Comparison of ENCODE assay signal across 7 cellular contexts in genomic region chr5:181189363-181189961, GRCh38. TPM values are rescaled to one million over a fixed set of nuclear protein-coding genes. Genes with fewer than 3 reads are reported as not detected.
DNase-seq lines count a peak whose midpoint lies in the region; ATAC-seq and TF ChIP-seq lines count a peak whose summit lies in the region.
"Had no signal": no experiment of that assay in that cellular context is flagged by ENCODE, and none has a peak within 500 bp of the region (broad histone marks: within the 10 kb centered on the region; RNA-seq: fewer than 3 reads in every experiment).

No MANE protein-coding gene starts in this region.

- no peak for TF ChIP-seq CTCF in astrocyte of the spinal cord (IDR thresholded peaks at IDR 0.05; ENCODE audit: low read depth, low read length)

- TF ChIP-seq RAD21 in Ishikawa (IDR thresholded peaks at IDR 0.05; ENCODE audit: low read depth): no peak

- peaks cover 0 to 26% (median 0%) of the 10 kb centered on the region in 5 donors for H3K27me3 Mint-ChIP-seq in naive thymus-derived CD4-positive, alpha-beta T cell

- peaks cover 22 to 67% (median 44%) of the 10 kb centered on the region in 7 donors for H3K4me1 Mint-ChIP-seq in naive thymus-derived CD4-positive, alpha-beta T cell

- H3K27ac Mint-ChIP-seq in naive thymus-derived CD4-positive, alpha-beta T cell: peak overlapping the region; percentile 95 to 100 (median 98)

- H3K27me3 ChIP-seq in naive thymus-derived CD4-positive, alpha-beta T cell (ENCODE audit: control insufficient read depth in 2 of 2, insufficient read depth in 2 of 2, low read length in 2 of 2): no peaks in the 10 kb centered on the region

- H3K4me3 ChIP-seq in astrocyte of the spinal cord (ENCODE audit: low read depth, low read length): peak overlapping the region; percentile 79
- H3K4me3 ChIP-seq in naive thymus-derived CD4-positive, alpha-beta T cell (ENCODE audit: low read length): peak overlapping the region; percentile 99

- POLR2A ChIA-PET in naive thymus-derived CD4-positive, alpha-beta T cell (lab: Charles Lee): interaction anchor here (0.8 to 8.7 kb wide), 24 partner anchors 9 to 501 kb away, joined by 3 to 259 read pairs (median 6); partner anchors contain the start of genes MGAT1, RACK1, TRIM41 and TRIM52

- CTCF ChIA-PET in naive thymus-derived CD4-positive, alpha-beta T cell (lab: Charles Lee): interaction anchor here (0.6 to 4.3 kb wide), 7 partner anchors 8 to 73 kb away, joined by 3 to 23 read pairs (median 7); partner anchors contain the start of genes TRIM41 and TRIM7

- peak overlapping the region; percentile 86 for H3K27ac ChIP-seq in naive thymus-derived CD4-positive, alpha-beta T cell (ENCODE audit: low read depth, low read length)

- peak; percentile 48 for ATAC-seq in naive thymus-derived CD4-positive, alpha-beta T cell
- no peak for ATAC-seq in GM18511 (IDR thresholded peaks at IDR 0.05; ENCODE audit: unreplicated experiment)

- intact Hi-C loops in naive thymus-derived CD4-positive, alpha-beta T cell (cut with micrococcal nuclease): loop anchor here (1.0 to 2.0 kb wide), 4 partner anchors 17 to 387 kb away; partner anchors contain the start of gene MGAT1 (in 1 of the 2)

- H3K4me1 ChIP-seq in naive thymus-derived CD4-positive, alpha-beta T cell (ENCODE audit: control insufficient read depth in 2 of 2, insufficient read depth in 2 of 2, low read length in 2 of 2): peaks cover 3 to 5% of the 10 kb centered on the region in 2 donors

- peaks cover 0 to 40% (median 4%) of the 10 kb centered on the region in 11 donors for H3K9me3 Mint-ChIP-seq in naive thymus-derived CD4-positive, alpha-beta T cell

- H3K36me3 Mint-ChIP-seq in naive thymus-derived CD4-positive, alpha-beta T cell: peaks cover 0 to 18% (median 0%) of the 10 kb centered on the region in 5 donors

- H3K4me3 Mint-ChIP-seq in naive thymus-derived CD4-positive, alpha-beta T cell: peak overlapping the region; percentile 94 to 99 (median 97)

- DNase-seq in astrocyte of the spinal cord (ENCODE audit: low read depth, low spot score) (peak; percentile 51), NCI-H69 (lab: John Stamatoyannopoulos, UW) (no peak), NCI-H446 (lab: John Stamatoyannopoulos, UW) (no peak)
- peak; percentile 43 to 81 (median 75) for DNase-seq in naive thymus-derived CD4-positive, alpha-beta T cell

- in situ Hi-C loops in astrocyte of the spinal cord (cut with HindIII; ENCODE audit: low sequenced_read_pairs): no loop called here

- no peaks in the 10 kb centered on the region for H3K9me3 ChIP-seq in naive thymus-derived CD4-positive, alpha-beta T cell (ENCODE audit: control insufficient read depth in 2 of 3, low read length in 3 of 3)

- H3K36me3 ChIP-seq in naive thymus-derived CD4-positive, alpha-beta T cell (ENCODE audit: control insufficient read depth in 2 of 3, insufficient read depth in 3 of 3, low read length in 3 of 3): peaks cover 0 to 17% (median 0%) of the 10 kb centered on the region in 3 experiments

- TF ChIP-seq EP300 in Ishikawa (IDR thresholded peaks at IDR 0.05; ENCODE audit: borderline replicate concordance): no peak

TF ChIP-seq in Ishikawa, 13 proteins besides CTCF, POLR2A, EP300 and RAD21:
- TF ChIP-seq CEBPB (IDR thresholded peaks at IDR 0.05): no peak
- TF ChIP-seq ZBTB7A (IDR thresholded peaks at IDR 0.05; ENCODE audit: low read depth): peak; percentile 16; the same call in 1 of the 2 replicates
- no peak for TF ChIP-seq CREB1 (IDR thresholded peaks at IDR 0.05; ENCODE audit: low read depth)
- TF ChIP-seq TCF12 (IDR thresholded peaks at IDR 0.05; ENCODE audit: low read depth): no peak
- no peak for TF ChIP-seq EGR1 (IDR thresholded peaks at IDR 0.05)

RNA-seq across cellular contexts. Expression of gene TRIM7, which starts 15.5 kb away (rescaled TPM):
- 1 to 10 TPM; 1.1 to 6.1 (median 3.6) TPM for total RNA-seq in naive thymus-derived CD4-positive, alpha-beta T cell
- under 1 TPM in 1 of 2 donors, not detected in 1; 0.28 TPM for polyA plus RNA-seq in naive thymus-derived CD4-positive, alpha-beta T cell

RNA-seq across cellular contexts. Expression of gene TRIM41, which starts 33.6 kb away (rescaled TPM):
- 10 to 100 TPM; 27.3 to 36.5 (median 32.6) TPM for total RNA-seq in naive thymus-derived CD4-positive, alpha-beta T cell
- polyA plus RNA-seq in naive thymus-derived CD4-positive, alpha-beta T cell: 1 to 10 TPM in 1 of 2 donors, under 1 TPM in 1; 0.72 to 1.1 TPM

RNA-seq across cellular contexts. Expression of gene OR2V2, which starts 42.1 kb away (rescaled TPM):
- total RNA-seq in naive thymus-derived CD4-positive, alpha-beta T cell: not detected
- not detected for polyA plus RNA-seq in naive thymus-derived CD4-positive, alpha-beta T cell
- total RNA-seq: dermis microvascular lymphatic vessel endothelial cell had no signal

RNA-seq across cellular contexts. Expression of gene RACK1, which starts 54.2 kb away (rescaled TPM):
- total RNA-seq in naive thymus-derived CD4-positive, alpha-beta T cell: 1,000 to 10,000 TPM; 1,703 to 2,739 (median 2,322) TPM
- polyA plus RNA-seq in naive thymus-derived CD4-positive, alpha-beta T cell: 1,000 to 10,000 TPM; 2,748 to 2,829 TPM

RNA-seq across cellular contexts. Expression of gene OR2V1, which starts 58.5 kb away (rescaled TPM):
- not detected for total RNA-seq in naive thymus-derived CD4-positive, alpha-beta T cell
- polyA plus RNA-seq in naive thymus-derived CD4-positive, alpha-beta T cell: not detected
- total RNA-seq: dermis microvascular lymphatic vessel endothelial cell had no signal

Comparison
In these comparisons a context has a peak if more than half of its experiments do, and no peak if none do; other contexts are left out.
1. DNase-seq: peak in astrocyte of the spinal cord (single experiment) and naive thymus-derived CD4-positive, alpha-beta T cell (9 of 9); none in NCI-H69 (single experiment) and NCI-H446 (0 of 2).